11 cellular contexts compared by ENCODE assay signal in the genomic region with DNA sequence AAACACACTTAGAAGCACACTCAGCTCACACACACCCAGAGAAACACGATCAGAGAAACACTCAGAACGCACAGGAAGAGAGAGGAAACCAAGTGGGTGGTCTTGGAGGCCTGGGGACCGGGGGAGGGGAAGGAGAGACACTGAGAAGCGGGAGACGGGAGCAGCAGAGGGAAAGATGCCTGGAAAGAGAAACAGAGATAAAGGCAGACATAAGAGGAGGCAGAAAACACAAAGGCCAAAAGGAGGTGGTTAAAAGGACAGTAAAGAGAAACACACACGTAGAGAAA. TPM values are rescaled to one million over a fixed set of nuclear protein-coding genes. Genes with fewer than 3 reads are reported as not detected.
DNase-seq lines count a peak whose midpoint lies in the region; ATAC-seq and TF ChIP-seq lines count a peak whose summit lies in the region.
"Had no signal": no experiment of that assay in that cellular context is flagged by ENCODE, and none has a peak within 500 bp of the region (broad histone marks: within the 10 kb centered on the region; RNA-seq: fewer than 3 reads in every experiment).

No MANE protein-coding gene starts in this region.

- H3K36me3 ChIP-seq in HEK293 (ENCODE audit: control insufficient read depth in 2 of 2, insufficient read depth in 1 of 2, low read length in 2 of 2) = peaks cover 6 to 29% of the 10 kb centered on the region in 2 experiments; a peak in 2 of 3 replicates
- peaks cover 0 to 4% (median 0%) of the 10 kb centered on the region in 5 donors for H3K36me3 ChIP-seq in subcutaneous abdominal adipose tissue (ENCODE audit: control insufficient read depth in 5 of 5, insufficient read depth in 5 of 5, low read length in 5 of 5)
- H3K36me3 ChIP-seq in gastroesophageal sphincter = peaks cover 0 to 26% of the 10 kb centered on the region in 2 donors

- POLR2A ChIA-PET in HEK293 (lab: Yijun Ruan, JAX) = interaction anchor here (1.1 to 1.7 kb wide), 2 partner anchors 52 to 57 kb away, joined by 3 to 5 read pairs; a partner anchor contains a TSS

- peak overlapping the region in 1 of 5 donors; percentile 5 for H3K9ac ChIP-seq in subcutaneous abdominal adipose tissue (ENCODE audit: low read length in 5 of 5)

- no peak for DNase-seq in choroid plexus epithelial cell (ENCODE audit: low read depth)
- DNase-seq in left kidney (ENCODE audit: low read depth, low spot score) = peak; percentile 87
- no peak for DNase-seq in HUDEP-2 (lab: John Stamatoyannopoulos, UW; ENCODE audit: unreplicated experiment in 76 of 76)
- no peak for DNase-seq in activated CD8-positive, alpha-beta memory T cell treated with anti-CD3 and anti-CD28 coated beads, Interleukin-2, amount 50 U/mL, for 4 hours
- DNase-seq: Karpas-422, mucosa of descending colon, NCI-H524 had no signal

- H3K4me3 ChIP-seq in HEK293 (ENCODE audit: low read depth, low read length) = no peak overlapping the region
- H3K4me3 ChIP-seq in choroid plexus epithelial cell (ENCODE audit: low read depth, low read length) = peak overlapping the region; percentile 68
- H3K4me3 ChIP-seq in subcutaneous abdominal adipose tissue (ENCODE audit: low read depth in 1 of 5, low read length in 5 of 5) = peak overlapping the region; percentile 51 to 69 (median 66)
- H3K4me3 ChIP-seq in gastroesophageal sphincter = peak overlapping the region in 1 of 2 donors; percentile 69

- TF ChIP-seq EP300 in gastroesophageal sphincter (IDR thresholded peaks at IDR 0.05) = no peak

- H3K27me3 ChIP-seq in subcutaneous abdominal adipose tissue (ENCODE audit: control insufficient read depth in 5 of 5, insufficient read depth in 4 of 5, low read length in 5 of 5) (peaks cover 5 to 27% (median 21%) of the 10 kb centered on the region in 5 donors), gastroesophageal sphincter (no peaks in the 10 kb centered on the region)

- H3K4me1 ChIP-seq in HEK293 (ENCODE audit: control insufficient read depth, insufficient read depth, low read length) = peaks cover 10% of the 10 kb centered on the region
- H3K4me1 ChIP-seq in subcutaneous abdominal adipose tissue (ENCODE audit: control insufficient read depth in 5 of 5, insufficient read depth in 5 of 5, low read length in 5 of 5) = peaks cover 0 to 17% (median 12%) of the 10 kb centered on the region in 5 donors
- H3K4me1 ChIP-seq in gastroesophageal sphincter = peaks cover 0 to 25% (median 5%) of the 10 kb centered on the region in 3 donors

- ATAC-seq in gastroesophageal sphincter (no peak), GM21390 (IDR thresholded peaks at IDR 0.05; ENCODE audit: unreplicated experiment) (no peak)

- TF ChIP-seq CTCF in HEK293 (tag by site-specific recombination; IDR thresholded peaks at IDR 0.05) = no peak
- TF ChIP-seq CTCF in choroid plexus epithelial cell (conservative IDR thresholded peaks at IDR 0.05; ENCODE audit: low read depth, low read length) = no peak
- TF ChIP-seq CTCF in gastroesophageal sphincter (IDR thresholded peaks at IDR 0.05) = no peak

- CTCF ChIA-PET in HEK293 (lab: Yijun Ruan, JAX) = interaction anchor here (0.7 to 2.2 kb wide), 5 partner anchors 8 to 146 kb away, joined by 3 to 16 read pairs (median 6); no protein-coding TSS in a partner anchor

- H3K27ac ChIP-seq in HEK293 (ENCODE audit: extremely low read depth, low read depth, low read length) (no peak overlapping the region), subcutaneous abdominal adipose tissue (ENCODE audit: low read depth, low read length) (no peak overlapping the region), gastroesophageal sphincter (no peak overlapping the region)

- TF ChIP-seq POLR2A in gastroesophageal sphincter (IDR thresholded peaks at IDR 0.05) = no peak

- H3K9me3 ChIP-seq in HEK293 (ENCODE audit: control insufficient read depth, insufficient read depth, low read depth, low read length) (no peaks in the 10 kb centered on the region), subcutaneous abdominal adipose tissue (ENCODE audit: control insufficient read depth in 5 of 5, low read length in 5 of 5) (no peaks in the 10 kb centered on the region), gastroesophageal sphincter (no peaks in the 10 kb centered on the region)
- H3K9me3 ChIP-seq: mucosa of descending colon had no signal

- WGBS in gastroesophageal sphincter (ENCODE audit: low coverage in 1 of 2), 2 donors = 24 to 33% methylated on average over 5 to 6 of the region's 6 CpGs

TF ChIP-seq in HEK293, 187 proteins besides CTCF, POLR2A, EP300 and RAD21:
- TF ChIP-seq PRDM1 (tag by site-specific recombination; IDR thresholded peaks at IDR 0.05) (peak; percentile 36; the same call in 1 of the 2 replicates), ZNF843 (tag by site-specific recombination; IDR thresholded peaks at IDR 0.05) (no peak), EGR2 (tag by site-specific recombination; IDR thresholded peaks at IDR 0.05; ENCODE audit: low read depth) (peak; percentile 53), ZIC2 (tag by site-specific recombination; IDR thresholded peaks at IDR 0.05) (0 out of 2 replicates have a peak, but pooled peaks have one; percentile 15), ZNF560 (tag by site-specific recombination; IDR thresholded peaks at IDR 0.05; ENCODE audit: borderline replicate concordance) (no peak), ZNF121 (tag by site-specific recombination; IDR thresholded peaks at IDR 0.05) (no peak), ZNF830 (tag by site-specific recombination; IDR thresholded peaks at IDR 0.05; ENCODE audit: low read depth) (no peak), SP3 (tag by site-specific recombination; IDR thresholded peaks at IDR 0.05) (no peak), ZNF404 (tag by site-specific recombination; IDR thresholded peaks at IDR 0.05) (no peak), GLIS1 (tag by site-specific recombination; IDR thresholded peaks at IDR 0.05) (peak; percentile 50), SCRT1 (tag by site-specific recombination; IDR thresholded peaks at IDR 0.05; ENCODE audit: borderline replicate concordance) (no peak), ZNF623 (tag by site-specific recombination; IDR thresholded peaks at IDR 0.05) (no peak)

RNA-seq across cellular contexts. Expression of a gene that starts 1.3 kb away (rescaled TPM):
- 10 to 100 TPM; 60.0 to 71.4 (median 68.2) TPM for total RNA-seq in gastroesophageal sphincter

RNA-seq across cellular contexts. Expression of a gene that starts 52.3 kb away (rescaled TPM):
- total RNA-seq in gastroesophageal sphincter = 10 to 100 TPM; 28.2 to 63.5 (median 47.2) TPM
